Comparison of ENCODE assay signal across 25 cellular contexts in genomic region chr3:32856901-32857507, GRCh38. TPM values are rescaled to one million over a fixed set of nuclear protein-coding genes. Genes with fewer than 3 reads are reported as not detected.
"Had no signal": no experiment of that assay in that cellular context is flagged by ENCODE, and none has a peak within 500 bp of the region (broad histone marks: within the 10 kb centered on the region; RNA-seq: fewer than 3 reads in every experiment).

No MANE protein-coding gene starts in this region.

- FAIRE-seq: pancreas had no signal

- H3K27me3 ChIP-seq: neutrophil, pancreas, thyroid gland had no signal

- H3K27me3 Mint-ChIP-seq: stimulated activated naive CD8-positive, alpha-beta T cell treated with anti-CD3 and anti-CD28 coated beads, Interleukin-15, Interleukin-2, amounts not matched to agents 100 ng/mL and 50 ng/mL, for 24 hours had no signal

- H3K4me3 Mint-ChIP-seq: activated CD4-positive, alpha-beta memory T cell treated with anti-CD3 and anti-CD28 coated beads, Interleukin-2, amount 10 ng/mL, durations not matched to agents 7 days and 5 days; activated CD4-positive, alpha-beta T cell treated with anti-CD3 and anti-CD28 coated beads, Interleukin-2, amount 10 ng/mL, durations not matched to agents 24 days and 14 days; activated naive CD4-positive, alpha-beta T cell treated with anti-CD3 and anti-CD28 coated beads for 36 hours; activated naive CD8-positive, alpha-beta T cell treated with anti-CD3 and anti-CD28 coated beads, Interleukin-2, amount 10 ng/mL, durations not matched to agents 7 days and 5 days; activated T-cell treated with anti-CD3 and anti-CD28 coated beads, Interleukin-2, amount 50 U/mL, for 72 hours; immature natural killer cell; natural killer cell; stimulated activated naive CD8-positive, alpha-beta T cell treated with anti-CD3 and anti-CD28 coated beads, Interleukin-15, Interleukin-2, amounts not matched to agents 100 ng/mL and 50 ng/mL, for 24 hours; T-helper 1 cell treated with Interleukin-12 subunit alpha and Interleukin-12 subunit beta and Interleukin-4 antibody, amounts not matched to agents 30 μg/mL and 1 μg/mL, for 36 hours had no signal

- ATAC-seq: activated T-cell treated with anti-CD3 and anti-CD28 coated beads, Interleukin-2, amount 50 U/mL, for 72 hours; natural killer cell; right cardiac atrium had no signal

- H3K9me3 Mint-ChIP-seq: activated CD4-positive, alpha-beta memory T cell treated with anti-CD3 and anti-CD28 coated beads, Interleukin-2, amount 10 ng/mL, durations not matched to agents 7 days and 5 days; activated CD4-positive, alpha-beta T cell treated with anti-CD3 and anti-CD28 coated beads, Interleukin-2, amount 10 ng/mL, durations not matched to agents 24 days and 14 days; activated naive CD4-positive, alpha-beta T cell treated with anti-CD3 and anti-CD28 coated beads for 36 hours; activated naive CD8-positive, alpha-beta T cell treated with anti-CD3 and anti-CD28 coated beads, Interleukin-2, amount 10 ng/mL, durations not matched to agents 7 days and 5 days; activated T-cell treated with anti-CD3 and anti-CD28 coated beads, Interleukin-2, amount 50 U/mL, for 72 hours; immature natural killer cell; natural killer cell; stimulated activated naive CD8-positive, alpha-beta T cell treated with anti-CD3 and anti-CD28 coated beads, Interleukin-15, Interleukin-2, amounts not matched to agents 100 ng/mL and 50 ng/mL, for 24 hours; T-helper 1 cell treated with Interleukin-12 subunit alpha and Interleukin-12 subunit beta and Interleukin-4 antibody, amounts not matched to agents 30 μg/mL and 1 μg/mL, for 36 hours had no signal

- H3K36me3 ChIP-seq: neutrophil, pancreas, thyroid gland had no signal

- H3K4me3 ChIP-seq: pancreas, thyroid gland had no signal

- H3K9me3 ChIP-seq: neutrophil, pancreas, thyroid gland had no signal

- H3K36me3 Mint-ChIP-seq: activated naive CD8-positive, alpha-beta T cell treated with anti-CD3 and anti-CD28 coated beads, Interleukin-2, amount 10 ng/mL, durations not matched to agents 7 days and 5 days; immature natural killer cell; natural killer cell had no signal

- H3K4me1 Mint-ChIP-seq: activated CD4-positive, alpha-beta memory T cell treated with anti-CD3 and anti-CD28 coated beads, Interleukin-2, amount 10 ng/mL, durations not matched to agents 7 days and 5 days; activated CD4-positive, alpha-beta T cell treated with anti-CD3 and anti-CD28 coated beads, Interleukin-2, amount 10 ng/mL, durations not matched to agents 24 days and 14 days; activated naive CD8-positive, alpha-beta T cell treated with anti-CD3 and anti-CD28 coated beads, Interleukin-2, amount 10 ng/mL, durations not matched to agents 7 days and 5 days; immature natural killer cell; natural killer cell had no signal

- H3K4me1 ChIP-seq: pancreas had no signal

- H3K27ac ChIP-seq: neutrophil, pancreas, thyroid gland had no signal

- DNase-seq: activated CD4-positive, alpha-beta memory T cell treated with anti-CD3 and anti-CD28 coated beads, Interleukin-2, amount 10 ng/mL, durations not matched to agents 7 days and 5 days; activated CD4-positive, alpha-beta T cell treated with anti-CD3 and anti-CD28 coated beads, Interleukin-2, amount 10 ng/mL, durations not matched to agents 24 days and 14 days; activated effector memory CD4-positive, alpha-beta T cell treated with Interleukin-2 at 50 U/mL for 16 hours; activated naive CD4-positive, alpha-beta T cell treated with anti-CD3 and anti-CD28 coated beads for 36 hours; activated naive CD8-positive, alpha-beta T cell treated with anti-CD3 and anti-CD28 coated beads, Interleukin-2, amount 10 ng/mL, durations not matched to agents 7 days and 5 days; activated T-cell treated with anti-CD3 and anti-CD28 coated beads, Interleukin-2, amount 50 U/mL, for 72 hours; amygdala; foreskin fibroblast; immature natural killer cell; left ventricle myocardium superior; mammary epithelial cell; midbrain; natural killer cell; pancreas; right cardiac atrium; stimulated activated CD4-positive, alpha-beta T cell treated with anti-CD3 and anti-CD28 coated beads, Interleukin-12 subunit alpha, Interleukin-12 subunit beta, amount 100 ng/mL, for 4 hours; stimulated activated CD4-positive, alpha-beta T cell treated with anti-CD3 and anti-CD28 coated beads, Interleukin-4, amount 100 ng/mL, for 4 hours; substantia nigra; T1000 had no signal

- H3K27ac Mint-ChIP-seq: activated CD4-positive, alpha-beta memory T cell treated with anti-CD3 and anti-CD28 coated beads, Interleukin-2, amount 10 ng/mL, durations not matched to agents 7 days and 5 days; activated CD4-positive, alpha-beta T cell treated with anti-CD3 and anti-CD28 coated beads, Interleukin-2, amount 10 ng/mL, durations not matched to agents 24 days and 14 days; activated naive CD4-positive, alpha-beta T cell treated with anti-CD3 and anti-CD28 coated beads for 36 hours; activated naive CD8-positive, alpha-beta T cell treated with anti-CD3 and anti-CD28 coated beads, Interleukin-2, amount 10 ng/mL, durations not matched to agents 7 days and 5 days; activated T-cell treated with anti-CD3 and anti-CD28 coated beads, Interleukin-2, amount 50 U/mL, for 72 hours; immature natural killer cell; natural killer cell; stimulated activated naive CD8-positive, alpha-beta T cell treated with anti-CD3 and anti-CD28 coated beads, Interleukin-15, Interleukin-2, amounts not matched to agents 100 ng/mL and 50 ng/mL, for 24 hours; T-helper 1 cell treated with Interleukin-12 subunit alpha and Interleukin-12 subunit beta and Interleukin-4 antibody, amounts not matched to agents 30 μg/mL and 1 μg/mL, for 36 hours had no signal

RNA-seq across cellular contexts. Expression of gene TRIM71, which starts 39.2 kb away (rescaled TPM):
- total RNA-seq: activated CD4-positive, alpha-beta memory T cell treated with anti-CD3 and anti-CD28 coated beads, Interleukin-2, amount 10 ng/mL, durations not matched to agents 7 days and 5 days; activated naive CD8-positive, alpha-beta T cell treated with anti-CD3 and anti-CD28 coated beads, Interleukin-2, amount 10 ng/mL, durations not matched to agents 7 days and 5 days; left ventricle myocardium superior; pulmonary artery endothelial cell; right cardiac atrium had no signal
- polyA plus RNA-seq: immature natural killer cell, right cardiac atrium, urinary bladder had no signal
